In genomic region chr9:35800530-35800929, GRCh38 we compare ENCODE assay signal across 35 cellular contexts. TPM values are rescaled to one million over a fixed set of nuclear protein-coding genes. Genes with fewer than 3 reads are reported as not detected.
"Had no signal": no experiment of that assay in that cellular context is flagged by ENCODE, and none has a peak within 500 bp of the region (broad histone marks: within the 10 kb centered on the region; RNA-seq: fewer than 3 reads in every experiment).

No MANE protein-coding gene starts in this region.

- H3K36me3 Mint-ChIP-seq: natural killer cell treated with Interleukin-12 subunit alpha and Interleukin-12 subunit beta and Interleukin-15 and Interleukin-18, amount 100 ng/mL, for 72 hours had no signal

- H3K4me3 Mint-ChIP-seq: activated CD4-positive, alpha-beta memory T cell treated with anti-CD3 and anti-CD28 coated beads, Interleukin-2, amount 10 ng/mL, durations not matched to agents 7 days and 5 days; activated CD4-positive, alpha-beta T cell treated with anti-CD3 and anti-CD28 coated beads, Interleukin-2, amount 10 ng/mL, durations not matched to agents 7 days and 5 days; activated naive CD8-positive, alpha-beta T cell; central memory CD8-positive, alpha-beta T cell; natural killer cell treated with Interleukin-12 subunit alpha and Interleukin-12 subunit beta and Interleukin-15 and Interleukin-18, amount 100 ng/mL, for 72 hours had no signal

- H3K27me3 Mint-ChIP-seq: activated CD4-positive, alpha-beta memory T cell treated with anti-CD3 and anti-CD28 coated beads, Interleukin-2, amount 10 ng/mL, durations not matched to agents 7 days and 5 days; activated CD4-positive, alpha-beta T cell treated with anti-CD3 and anti-CD28 coated beads, Interleukin-2, amount 10 ng/mL, durations not matched to agents 7 days and 5 days; activated naive CD8-positive, alpha-beta T cell; central memory CD8-positive, alpha-beta T cell; natural killer cell treated with Interleukin-12 subunit alpha and Interleukin-12 subunit beta and Interleukin-15 and Interleukin-18, amount 100 ng/mL, for 72 hours had no signal

- H3K27ac ChIP-seq: gastrocnemius medialis, left ventricle myocardium inferior, neutrophil, tibial nerve, uterus had no signal

- H3K4me3 ChIP-seq: gastrocnemius medialis, left ventricle myocardium inferior, lung, mucosa of descending colon, right lobe of liver, tibial nerve, uterus had no signal

- H3K4me1 Mint-ChIP-seq: central memory CD8-positive, alpha-beta T cell had no signal

- DNase-seq: activated CD4-positive, alpha-beta memory T cell treated with anti-CD3 and anti-CD28 coated beads, Interleukin-2, amount 10 ng/mL, durations not matched to agents 7 days and 5 days; activated CD4-positive, alpha-beta T cell treated with anti-CD3 and anti-CD28 coated beads, Interleukin-2, amount 10 ng/mL, durations not matched to agents 7 days and 5 days; activated CD4-positive, CD25-positive, alpha-beta regulatory T cell treated with anti-CD3 and anti-CD28 coated beads, Interleukin-2, amount 50 U/mL, for 72 hours; activated CD8-positive, alpha-beta memory T cell treated with anti-CD3 and anti-CD28 coated beads, Interleukin-2, amount 50 U/mL, for 48 hours; activated effector memory CD4-positive, alpha-beta T cell treated with Interleukin-2 at 50 U/mL for 16 hours; activated naive CD4-positive, alpha-beta T cell treated with Interleukin-2 at 50 U/mL for 16 hours; activated T-cell treated with anti-CD3 and anti-CD28 coated beads, Interleukin-2, amount 50 U/mL, for 48 hours; anterior cingulate cortex; dermis blood vessel endothelial cell; effector CD8-positive, alpha-beta T cell; erythroblast; gastrocnemius medialis; glutamatergic neuron; left ventricle myocardium inferior; mesendoderm; mucosa of descending colon; stimulated activated CD4-positive, alpha-beta T cell treated with anti-CD3 and anti-CD28 coated beads, Interleukin-12 subunit alpha, Interleukin-12 subunit beta, amount 100 ng/mL, for 4 hours; stimulated activated CD4-positive, alpha-beta T cell treated with anti-CD3 and anti-CD28 coated beads, Interleukin-4, amount 100 ng/mL, for 1 hour; stimulated activated naive CD4-positive, alpha-beta T cell treated with Interleukin-2 at 50 U/mL for 16 hours; T-helper 2 cell; uterus had no signal

- H3K27ac Mint-ChIP-seq: activated CD4-positive, alpha-beta memory T cell treated with anti-CD3 and anti-CD28 coated beads, Interleukin-2, amount 10 ng/mL, durations not matched to agents 7 days and 5 days; activated CD4-positive, alpha-beta T cell treated with anti-CD3 and anti-CD28 coated beads, Interleukin-2, amount 10 ng/mL, durations not matched to agents 7 days and 5 days had no signal

- H3K9me3 ChIP-seq: gastrocnemius medialis, left ventricle myocardium inferior, mucosa of descending colon, neutrophil, right lobe of liver, tibial nerve, uterus had no signal

- H3K36me3 ChIP-seq: neutrophil, uterus had no signal

- H3K4me1 ChIP-seq: tibial nerve, uterus had no signal

- H3K27me3 ChIP-seq: gastrocnemius medialis, right lobe of liver, tibial nerve, uterus had no signal

- H3K9me3 Mint-ChIP-seq: activated CD4-positive, alpha-beta memory T cell treated with anti-CD3 and anti-CD28 coated beads, Interleukin-2, amount 10 ng/mL, durations not matched to agents 7 days and 5 days; activated CD4-positive, alpha-beta T cell treated with anti-CD3 and anti-CD28 coated beads, Interleukin-2, amount 10 ng/mL, durations not matched to agents 7 days and 5 days; central memory CD8-positive, alpha-beta T cell; natural killer cell treated with Interleukin-12 subunit alpha and Interleukin-12 subunit beta and Interleukin-15 and Interleukin-18, amount 100 ng/mL, for 72 hours had no signal

RNA-seq across cellular contexts. Expression of gene SPAG8, which starts 11.5 kb away (rescaled TPM):
- total RNA-seq: dermis blood vessel endothelial cell had no signal

RNA-seq across cellular contexts. Expression of gene FAM221B, which starts 28.0 kb away (rescaled TPM):
- total RNA-seq: activated CD4-positive, alpha-beta memory T cell treated with anti-CD3 and anti-CD28 coated beads, Interleukin-2, amount 10 ng/mL, durations not matched to agents 7 days and 5 days; activated CD4-positive, alpha-beta T cell treated with anti-CD3 and anti-CD28 coated beads, Interleukin-2, amount 10 ng/mL, durations not matched to agents 7 days and 5 days; bronchial epithelial cell; dermis blood vessel endothelial cell; gastrocnemius medialis; left ventricle myocardium inferior; myocyte; natural killer cell treated with Interleukin-12 subunit alpha and Interleukin-12 subunit beta and Interleukin-15 and Interleukin-18, amount 100 ng/mL, for 72 hours; osteocyte; posterior vena cava; renal cortical epithelial cell; right lobe of liver; skeletal muscle tissue; temporal lobe; tibial nerve; uterus had no signal
